25 cellular contexts compared by ENCODE assay signal in genomic region chr10:123651421-123652047, GRCh38. TPM values are rescaled to one million over a fixed set of nuclear protein-coding genes. Genes with fewer than 3 reads are reported as not detected.
DNase-seq lines count a peak whose midpoint lies in the region; ATAC-seq and TF ChIP-seq lines count a peak whose summit lies in the region.
"Had no signal": no experiment of that assay in that cellular context is flagged by ENCODE, and none has a peak within 500 bp of the region (broad histone marks: within the 10 kb centered on the region; RNA-seq: fewer than 3 reads in every experiment).

No MANE protein-coding gene starts in this region.

- H3K4me1 ChIP-seq in heart right ventricle (no peaks in the 10 kb centered on the region), spleen (no peaks in the 10 kb centered on the region), vagina (no peaks in the 10 kb centered on the region)
- H3K4me1 ChIP-seq: BE2C, HAP-1, SJSA1 had no signal

- H3K9me3 ChIP-seq in heart right ventricle (peaks cover 0 to 15% (median 0%) of the 10 kb centered on the region in 11 donors), spleen (no peaks in the 10 kb centered on the region), vagina (no peaks in the 10 kb centered on the region)
- H3K9me3 ChIP-seq: BE2C, HAP-1, MG63, SJSA1 had no signal

- no peaks in the 10 kb centered on the region for H3K36me3 ChIP-seq in heart right ventricle
- no peaks in the 10 kb centered on the region for H3K36me3 ChIP-seq in spleen
- no peaks in the 10 kb centered on the region for H3K36me3 ChIP-seq in vagina
- H3K36me3 ChIP-seq: BE2C, HAP-1, MG63, SJSA1 had no signal

- 71 to 72% methylated on average over 6 of the region's 6 CpGs for WGBS in heart right ventricle, 2 donors
- 77 to 85% (median 80%) methylated on average over 6 of the region's 6 CpGs for WGBS in spleen, 5 donors

- H3K27me3 Mint-ChIP-seq in glutamatergic neuron (ENCODE audit: unreplicated experiment): peaks cover 1% of the 10 kb centered on the region

- no peak for TF ChIP-seq POLR2A in spleen (IDR thresholded peaks at IDR 0.05)
- TF ChIP-seq POLR2A in vagina (IDR thresholded peaks at IDR 0.05): no peak

- no peak for ATAC-seq in heart right ventricle
- ATAC-seq: GM23338, PC-3 had no signal

- H3K9me3 Mint-ChIP-seq in glutamatergic neuron (ENCODE audit: unreplicated experiment): no peaks in the 10 kb centered on the region
- H3K9me3 Mint-ChIP-seq: GM23338 had no signal

- TF ChIP-seq CTCF in heart right ventricle (IDR thresholded peaks at IDR 0.05): no peak
- no peak for TF ChIP-seq CTCF in glutamatergic neuron (IDR thresholded peaks at IDR 0.05; ENCODE audit: partially characterized antibody, unreplicated experiment)
- no peak for TF ChIP-seq CTCF in spleen (IDR thresholded peaks at IDR 0.05 in 8 of 11, conservative IDR thresholded peaks at IDR 0.05 in 3 of 11)
- TF ChIP-seq CTCF in vagina (IDR thresholded peaks at IDR 0.05): no peak

- H3K27ac ChIP-seq in heart right ventricle (no peak overlapping the region), spleen (no peak overlapping the region), vagina (no peak overlapping the region)
- H3K27ac ChIP-seq: SJSA1 had no signal

- H3K36me3 Mint-ChIP-seq in glutamatergic neuron (ENCODE audit: unreplicated experiment): no peaks in the 10 kb centered on the region

- DNase-seq in cardiac septum (ENCODE audit: low spot score) (peak; percentile 57), heart right ventricle (no peak), glutamatergic neuron (peak; percentile 6), spleen (peak; percentile 39), vagina (ENCODE audit: extremely low spot score in 2 of 2) (peak; percentile 52 to 82), HK-2 (ENCODE audit: unreplicated experiment) (no peak), NCI-H2227 (lab: John Stamatoyannopoulos, UW; ENCODE audit: unreplicated experiment) (no peak)
- no peak for DNase-seq in stimulated activated CD4-positive, alpha-beta T cell treated with anti-CD3 and anti-CD28 coated beads, Interleukin-2, amount 100 ng/mL, for 48 hours
- DNase-seq: 8988T; ACHN; BE2C; HFFc6; IMR-90; KG1; MG63; NCI-H2029; NCI-H446 treated with DMSO at 0.1 percent for 48 hours; NCI-H526; NCI-H82; NK-92 treated with Interleukin-12 subunit alpha and Interleukin-12 subunit beta, amount 100 ng/mL, for 24 hours; PC-3; Right ventricle myocardium superior had no signal

- H3K4me3 ChIP-seq in heart right ventricle (no peak overlapping the region), spleen (no peak overlapping the region), vagina (no peak overlapping the region)
- H3K4me3 ChIP-seq: GM23338, HAP-1, MG63, SJSA1 had no signal

- peaks cover 0 to 24% (median 7%) of the 10 kb centered on the region in 7 donors for H3K27me3 ChIP-seq in heart right ventricle
- peaks cover 0 to 31% (median 0%) of the 10 kb centered on the region in 7 donors for H3K27me3 ChIP-seq in spleen (replicated peaks in 1 of 7)
- H3K27me3 ChIP-seq in vagina: no peaks in the 10 kb centered on the region
- H3K27me3 ChIP-seq: BE2C, MG63, SJSA1 had no signal

- no peak overlapping the region for H3K27ac Mint-ChIP-seq in glutamatergic neuron (ENCODE audit: unreplicated experiment)
- H3K27ac Mint-ChIP-seq: GM23338, HFFc6 had no signal

- intact Hi-C loops in cardiac septum (cut with DNase I) (no loop called here), heart right ventricle (cut with DNase I) (no loop called here), spleen (cut with DNase I; ENCODE audit: low total_unique reads) (no loop called here), vagina (cut with DNase I) (no loop called here)

- H3K4me3 Mint-ChIP-seq in glutamatergic neuron (ENCODE audit: unreplicated experiment): no peak overlapping the region
- H3K4me3 Mint-ChIP-seq: GM23338, HFFc6 had no signal

- peaks cover 5% of the 10 kb centered on the region for H3K4me1 Mint-ChIP-seq in glutamatergic neuron (ENCODE audit: low read depth, unreplicated experiment)

RNA-seq across cellular contexts. Expression of gene GPR26, which starts 14.6 kb away (rescaled TPM):
- total RNA-seq in cardiac septum (not detected), heart right ventricle (not detected), glutamatergic neuron (ENCODE audit: unreplicated experiment) (0.10 TPM), spleen (not detected), vagina (not detected)
- polyA plus RNA-seq in heart right ventricle (not detected), spleen (not detected)
- total RNA-seq: HFFc6, IMR-90, PC-3, Right ventricle myocardium superior, SJSA1 had no signal
- polyA plus RNA-seq: IMR-90 had no signal

Comparison
In these comparisons a context has a peak if more than half of its experiments do, and no peak if none do; other contexts are left out.
1. DNase-seq: peak in cardiac septum (single experiment), glutamatergic neuron (single experiment), spleen (single experiment) and vagina (2 of 2); none in heart right ventricle (0 of 2), HK-2 (single experiment), stimulated activated CD4-positive, alpha-beta T cell treated with anti-CD3 and anti-CD28 coated beads, Interleukin-2, amount 100 ng/mL, for 48 hours (0 of 2) and NCI-H2227 (single experiment).